In the genomic region with DNA sequence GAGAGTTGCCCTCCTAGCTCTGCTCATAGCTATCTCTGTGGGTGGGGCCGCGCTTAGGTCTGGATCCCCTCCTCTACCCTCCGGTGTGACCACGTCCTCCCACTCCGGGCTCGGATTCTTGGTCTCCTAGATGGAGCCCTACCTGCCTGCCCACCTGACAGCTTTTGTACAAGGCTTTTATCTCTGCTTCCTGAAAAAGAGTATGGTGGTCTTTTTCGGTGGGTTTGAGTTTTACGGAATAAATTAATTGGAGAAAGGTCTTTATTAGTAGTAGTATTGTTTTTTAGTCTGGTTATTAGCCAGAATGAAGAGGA, we compare ENCODE assay signal across 8 cellular contexts. TPM values are rescaled to one million over a fixed set of nuclear protein-coding genes. Genes with fewer than 3 reads are reported as not detected.
DNase-seq lines count a peak whose midpoint lies in the region; ATAC-seq and TF ChIP-seq lines count a peak whose summit lies in the region.

No MANE protein-coding gene starts in this region.

- H3K79me1 ChIP-seq in H9 (ENCODE audit: insufficient read depth, low read depth, low read length, poor library complexity, severe bottlenecking) (no peaks in the 10 kb centered on the region), trophoblast cell (ENCODE audit: low read length) (peaks cover 9% of the 10 kb centered on the region)

- DNase-seq in DND-41: no peak
- no peak for DNase-seq in H9
- peak in 1 of 2 donors; percentile 24 for DNase-seq in fibroblast of lung (ENCODE audit: low read depth in 2 of 2)
- peak in 1 of 2 donors; percentile 46 for DNase-seq in trophoblast cell
- no peak for DNase-seq in GOT3 (lab: John Stamatoyannopoulos, UW)

- H3K9ac ChIP-seq in DND-41 (ENCODE audit: low read depth, low read length) (peak overlapping the region; percentile 71), H9 (ENCODE audit: extremely low read depth, insufficient read length, low read length) (peak overlapping the region; percentile 14), fibroblast of lung (ENCODE audit: insufficient read depth, low read length) (peak overlapping the region; percentile 77), trophoblast cell (ENCODE audit: low read length) (peak overlapping the region; percentile 95)

- H2BK120ac ChIP-seq in H9 (ENCODE audit: low read depth, low read length, poor library complexity, severe bottlenecking) (no peak overlapping the region), trophoblast cell (ENCODE audit: insufficient read depth, low read length, poor library complexity) (peak overlapping the region; percentile 25)

- H3K4me1 ChIP-seq in DND-41 (ENCODE audit: insufficient read depth, low read length) (peaks cover 36% of the 10 kb centered on the region), H9 (ENCODE audit: insufficient read depth, low read length) (no peaks in the 10 kb centered on the region; the same call in 1 of the 2 replicates), fibroblast of lung (ENCODE audit: control insufficient read depth, extremely low read depth, insufficient read depth, low read length) (no peaks in the 10 kb centered on the region), trophoblast cell (ENCODE audit: control insufficient read depth in 1 of 2, insufficient read depth in 2 of 2, low read length in 2 of 2) (peaks cover 4 to 8% of the 10 kb centered on the region in 2 experiments)

- H3T11ph ChIP-seq in H9 (ENCODE audit: low read length): no peak overlapping the region

- H4K12ac ChIP-seq in trophoblast cell (ENCODE audit: low read depth, low read length): no peak overlapping the region

- H3K4me2 ChIP-seq in DND-41 (ENCODE audit: insufficient read depth, low read length) (peak overlapping the region; percentile 96), H9 (ENCODE audit: insufficient read depth, insufficient read length, low read length) (peak overlapping the region; percentile 65), fibroblast of lung (ENCODE audit: extremely low read depth, insufficient read depth, low read length) (peak overlapping the region; percentile 74), trophoblast cell (ENCODE audit: low read length) (peak overlapping the region; percentile 98)

- H2BK5ac ChIP-seq in H9 (ENCODE audit: insufficient read length, low read length) (no peak overlapping the region), trophoblast cell (ENCODE audit: low read depth, low read length, poor library complexity) (no peak overlapping the region)

- TF ChIP-seq CTCF in DND-41 (IDR thresholded peaks at IDR 0.05; ENCODE audit: borderline replicate concordance, extremely low read depth, low read length, poor library complexity, severe bottlenecking): no peak
- no peak; the same call in 2 of the 3 replicates for TF ChIP-seq CTCF in H9 (conservative IDR thresholded peaks at IDR 0.05)
- no peak for TF ChIP-seq CTCF in fibroblast of lung (conservative IDR thresholded peaks at IDR 0.05 in 1 of 2, IDR thresholded peaks at IDR 0.05 in 1 of 2; ENCODE audit: low read depth in 1 of 2, low read length in 2 of 2)

- peaks cover 27% of the 10 kb centered on the region; the same call in 1 of the 2 replicates for H4K20me1 ChIP-seq in DND-41 (ENCODE audit: insufficient read depth, low read length)
- H4K20me1 ChIP-seq in H9 (ENCODE audit: control insufficient read depth, insufficient read depth, insufficient read length): no peaks in the 10 kb centered on the region
- no peaks in the 10 kb centered on the region for H4K20me1 ChIP-seq in fibroblast of lung (ENCODE audit: control insufficient read depth, extremely low read depth, insufficient read depth, low read length)

- H4K91ac ChIP-seq in H9 (ENCODE audit: insufficient read length, low read depth, low read length) (no peak overlapping the region), trophoblast cell (ENCODE audit: low read depth, low read length) (no peak overlapping the region)

- peak overlapping the region; percentile 51 to 99 for H3K4me3 ChIP-seq in DND-41 (ENCODE audit: low read depth in 1 of 2, low read length in 2 of 2)
- H3K4me3 ChIP-seq in fibroblast of lung (replicated peaks in 1 of 4; ENCODE audit: control extremely low read depth in 1 of 4, insufficient read depth in 1 of 4, low read depth in 3 of 4, low read length in 4 of 4): peak overlapping the region; percentile 62 to 94 (median 88)
- H3K4me3 ChIP-seq in trophoblast cell (ENCODE audit: low read depth, low read length): peak overlapping the region; percentile 100

- H2AFZ ChIP-seq in DND-41 (ENCODE audit: low read depth, low read length): peak overlapping the region; percentile 96
- H2AFZ ChIP-seq in H9 (ENCODE audit: low read length): no peak overlapping the region
- peak overlapping the region; percentile 97 for H2AFZ ChIP-seq in fibroblast of lung (ENCODE audit: low read length)
- H2AFZ ChIP-seq in trophoblast cell (ENCODE audit: insufficient read depth, low read length, poor library complexity): peak overlapping the region; percentile 91

- no peak overlapping the region for H2BK20ac ChIP-seq in H9 (ENCODE audit: low read depth, low read length, poor library complexity, severe bottlenecking)

- no peak overlapping the region for H3K56ac ChIP-seq in H9 (ENCODE audit: insufficient read length, low read depth, low read length)

- H3K27ac ChIP-seq in DND-41 (ENCODE audit: low read length): peak overlapping the region; percentile 90
- no peak overlapping the region for H3K27ac ChIP-seq in H9 (ENCODE audit: insufficient read length, low read depth, low read length)
- peak overlapping the region; percentile 82 for H3K27ac ChIP-seq in fibroblast of lung (ENCODE audit: insufficient read depth, low read length)
- peak overlapping the region; percentile 93 for H3K27ac ChIP-seq in trophoblast cell (ENCODE audit: low read depth, low read length)

- H3K27me3 ChIP-seq in DND-41 (ENCODE audit: insufficient read depth, low read length, poor library complexity) (no peaks in the 10 kb centered on the region), H9 (ENCODE audit: insufficient read depth, low read length) (no peaks in the 10 kb centered on the region), fibroblast of lung (ENCODE audit: control insufficient read depth, insufficient read depth, low read length) (no peaks in the 10 kb centered on the region), trophoblast cell (ENCODE audit: insufficient read depth, low read length) (no peaks in the 10 kb centered on the region)

- peak overlapping the region; percentile 24 to 89 (median 40); a peak in 4 of 7 replicates for H3K27ac Mint-ChIP-seq in H9

- no peaks in the 10 kb centered on the region; a peak in 1 of 7 replicates for H3K36me3 Mint-ChIP-seq in H9 (ENCODE audit: insufficient read depth in 1 of 3, low read depth in 3 of 3)

- H2BK15ac ChIP-seq in H9 (ENCODE audit: low read depth, low read length): no peak overlapping the region

- H2AK5ac ChIP-seq in H9 (ENCODE audit: insufficient read length, low read length) (no peak overlapping the region), trophoblast cell (ENCODE audit: low read length) (no peak overlapping the region)

- no peaks in the 10 kb centered on the region; a peak in 1 of 5 replicates for H3K9me3 Mint-ChIP-seq in H9

- H3K14ac ChIP-seq in H9 (ENCODE audit: insufficient read depth, low read length) (no peak overlapping the region), trophoblast cell (ENCODE audit: low read length) (no peak overlapping the region)

- no peak overlapping the region for H4K5ac ChIP-seq in H9 (ENCODE audit: insufficient read length, low read depth, low read length)

- peaks cover 41 to 44% of the 10 kb centered on the region in 2 experiments for H3K4me1 Mint-ChIP-seq in H9

- H3K23ac ChIP-seq in H9 (ENCODE audit: insufficient read length, low read depth, low read length) (no peak overlapping the region), trophoblast cell (ENCODE audit: low read length) (no peak overlapping the region)

- ATAC-seq in DND-41 (ENCODE audit: insufficient read depth, low read depth) (no peak), SK-N-SH treated with all-trans-retinoic acid at 6 μM for 48 hours (no peak), GM21786 (IDR thresholded peaks at IDR 0.05; ENCODE audit: unreplicated experiment) (no peak), HG02840 (IDR thresholded peaks at IDR 0.05; ENCODE audit: low FRiP score, unreplicated experiment) (no peak)

- no peak overlapping the region for H4K8ac ChIP-seq in H9 (replicated peaks; ENCODE audit: insufficient read length, low read depth, low read length)
- peak overlapping the region; percentile 90 for H4K8ac ChIP-seq in trophoblast cell (ENCODE audit: low read depth, low read length)

- H3K27me3 Mint-ChIP-seq in H9 (ENCODE audit: low read depth): no peaks in the 10 kb centered on the region

- H3K23me2 ChIP-seq in H9 (ENCODE audit: insufficient read length, low read depth, low read length, poor library complexity, severe bottlenecking): peaks cover 2% of the 10 kb centered on the region

- no peaks in the 10 kb centered on the region; the same call in 1 of the 2 replicates for H3K36me3 ChIP-seq in DND-41 (ENCODE audit: insufficient read depth, low read length)
- H3K36me3 ChIP-seq in fibroblast of lung (ENCODE audit: control insufficient read depth, insufficient read depth, low read length): no peaks in the 10 kb centered on the region
- no peaks in the 10 kb centered on the region for H3K36me3 ChIP-seq in trophoblast cell (ENCODE audit: control insufficient read depth in 1 of 2, insufficient read depth in 2 of 2, low read length in 2 of 2)

- no peaks in the 10 kb centered on the region for H3K9me3 ChIP-seq in DND-41 (ENCODE audit: insufficient read depth, low read length, severe bottlenecking)
- no peaks in the 10 kb centered on the region for H3K9me3 ChIP-seq in H9 (ENCODE audit: control insufficient read depth, low read depth, low read length)
- H3K9me3 ChIP-seq in fibroblast of lung (ENCODE audit: control insufficient read depth, insufficient read depth, low read depth, low read length): no peaks in the 10 kb centered on the region
- peaks cover 2% of the 10 kb centered on the region for H3K9me3 ChIP-seq in trophoblast cell (ENCODE audit: insufficient read depth, low read depth, low read length)

- H2BK12ac ChIP-seq in H9 (ENCODE audit: insufficient read length, low read depth, low read length): no peak overlapping the region
- H2BK12ac ChIP-seq in trophoblast cell (ENCODE audit: low read length): no peak overlapping the region

- H3K4ac ChIP-seq in H9 (ENCODE audit: low read depth, low read length) (no peak overlapping the region), trophoblast cell (ENCODE audit: low read depth, low read length) (peak overlapping the region; percentile 25)

- H3K79me2 ChIP-seq in DND-41 (ENCODE audit: insufficient read depth, low read length) (peaks cover 58% of the 10 kb centered on the region), H9 (ENCODE audit: insufficient read depth, low read length) (peaks cover 7% of the 10 kb centered on the region; the same call in 1 of the 2 replicates), fibroblast of lung (ENCODE audit: control insufficient read depth, insufficient read depth, low read length) (peaks cover 19% of the 10 kb centered on the region), trophoblast cell (ENCODE audit: control insufficient read depth, insufficient read depth, low read length, poor library complexity) (peaks cover 3% of the 10 kb centered on the region)

- H3K4me3 Mint-ChIP-seq in H9: peak overlapping the region; percentile 80 to 88

- H3K18ac ChIP-seq in H9 (ENCODE audit: insufficient read length, low read depth, low read length) (no peak overlapping the region), trophoblast cell (ENCODE audit: low read length) (peak overlapping the region; percentile 87)

- no CpG with 5 or more reads among the region's 8 CpGs for WGBS in H9 (ENCODE audit: extremely low coverage, insufficient read length, low lambda C conversion rate)
- no CpG with 5 or more reads among the region's 8 CpGs for WGBS in trophoblast cell (ENCODE audit: extremely low coverage, insufficient coverage, insufficient read length)

RNA-seq across cellular contexts. Expression of a gene that starts 0.8 kb away (rescaled TPM):
- 29.3 TPM in 2 replicates for total RNA-seq in H9 (2021)
- total RNA-seq in fibroblast of lung: 14.4 and 18.3 TPM in 2 replicates
- polyA plus RNA-seq in fibroblast of lung: 25.2 and 25.7 TPM in 2 replicates
- polyA plus RNA-seq in fibroblast of lung (2012): 21.0 and 21.2 TPM in 2 replicates
- 16.1 and 23.6 TPM in 2 replicates for polyA minus RNA-seq in fibroblast of lung (ENCODE audit: low replicate concordance)
- polyA plus RNA-seq in trophoblast cell (2013): 39.4 and 40.3 TPM in 2 replicates

Comparison
In these comparisons a context has a peak if more than half of its experiments do, and no peak if none do; other contexts are left out.
1. H3K9ac ChIP-seq: peak in every context shown above with its lines; median percentile 95 in trophoblast cell; 77 in fibroblast of lung; 71 in DND-41; 14 in H9.